In genomic region chr16:9647981-9648701, GRCh38 we compare ENCODE assay signal across 8 cellular contexts.
DNase-seq lines count a peak whose midpoint lies in the region; ATAC-seq and TF ChIP-seq lines count a peak whose summit lies in the region.

No MANE protein-coding gene starts in this region.

- H3K4me3 ChIP-seq in GM12875 (ENCODE audit: low read depth, low read length) = no peak overlapping the region
- no peak overlapping the region for H3K4me3 ChIP-seq in Peyer's patch
- H3K4me3 ChIP-seq in spleen = no peak overlapping the region

- DNase-seq in A172 (ENCODE audit: low spot score) = peak; percentile 4
- DNase-seq in Peyer's patch = no peak
- DNase-seq in glutamatergic neuron = no peak
- DNase-seq in spleen = no peak
- no peak for DNase-seq in middle frontal gyrus (ENCODE audit: extremely low spot score, low spot score)
- no peak for DNase-seq in NCI-H1048 (lab: John Stamatoyannopoulos, UW)

- H3K27ac Mint-ChIP-seq in glutamatergic neuron (ENCODE audit: unreplicated experiment) = no peak overlapping the region

- H3K27me3 Mint-ChIP-seq in glutamatergic neuron (ENCODE audit: unreplicated experiment) = no peaks in the 10 kb centered on the region

- H3K27me3 ChIP-seq in Peyer's patch (no peaks in the 10 kb centered on the region), spleen (replicated peaks in 1 of 7) (peaks cover 0 to 13% (median 0%) of the 10 kb centered on the region in 7 donors)

- no peak for ATAC-seq in HG02623 (IDR thresholded peaks at IDR 0.05; ENCODE audit: unreplicated experiment)

- peaks cover 5% of the 10 kb centered on the region for H3K9me3 Mint-ChIP-seq in glutamatergic neuron (ENCODE audit: unreplicated experiment)

- H3K4me1 Mint-ChIP-seq in glutamatergic neuron (ENCODE audit: low read depth, unreplicated experiment) = no peaks in the 10 kb centered on the region

- no peaks in the 10 kb centered on the region for H3K4me1 ChIP-seq in Peyer's patch
- no peaks in the 10 kb centered on the region for H3K4me1 ChIP-seq in spleen

- H3K9me3 ChIP-seq in Peyer's patch (no peaks in the 10 kb centered on the region), spleen (no peaks in the 10 kb centered on the region)

- TF ChIP-seq CTCF in GM12875 (IDR thresholded peaks at IDR 0.05; ENCODE audit: borderline replicate concordance, insufficient read depth, low read depth, low read length) = peak; percentile 70
- peak in 4 of 6 experiments; percentile 32 to 78 (median 76) for TF ChIP-seq CTCF in Peyer's patch (IDR thresholded peaks at IDR 0.05)
- TF ChIP-seq CTCF in glutamatergic neuron (IDR thresholded peaks at IDR 0.05; ENCODE audit: partially characterized antibody, unreplicated experiment) = peak; percentile 76
- TF ChIP-seq CTCF in spleen (IDR thresholded peaks at IDR 0.05 in 8 of 11, conservative IDR thresholded peaks at IDR 0.05 in 3 of 11) = peak in 7 of 11 experiments; percentile 19 to 40 (median 30)

- intact Hi-C loops in spleen (cut with DNase I; ENCODE audit: low total_unique reads) = loop anchor here (10.0 kb wide), 1 partner anchor 537 kb away; the partner anchor contains the start of gene GRIN2A

- 26 to 38% (median 33%) methylated on average over 7 of the region's 7 CpGs for WGBS in spleen, 5 donors

- H3K4me3 Mint-ChIP-seq in glutamatergic neuron (ENCODE audit: unreplicated experiment) = no peak overlapping the region

- no peak for TF ChIP-seq POLR2A in Peyer's patch (IDR thresholded peaks at IDR 0.05)
- no peak for TF ChIP-seq POLR2A in spleen (IDR thresholded peaks at IDR 0.05)

- H3K27ac ChIP-seq in Peyer's patch (no peak overlapping the region), spleen (no peak overlapping the region)

- H3K36me3 Mint-ChIP-seq in glutamatergic neuron (ENCODE audit: unreplicated experiment) = no peaks in the 10 kb centered on the region

- H3K36me3 ChIP-seq in Peyer's patch (no peaks in the 10 kb centered on the region), spleen (no peaks in the 10 kb centered on the region)
